8 cellular contexts compared by ENCODE assay signal in genomic region chr1:32215629-32216505, GRCh38. TPM values are rescaled to one million over a fixed set of nuclear protein-coding genes. Genes with fewer than 3 reads are reported as not detected.
A peak's percentile ranks its signal among the peaks of the same experiment; 100 is the strongest.
DNase-seq lines count a peak whose midpoint lies in the region; ATAC-seq and TF ChIP-seq lines count a peak whose summit lies in the region.

No MANE protein-coding gene starts in this region.

- H3K4me3 Mint-ChIP-seq in nephron = peak overlapping the region in 2 of 3 experiments; percentile 7 to 14

- no peaks in the 10 kb centered on the region for H4K20me1 ChIP-seq in OCI-LY7 (ENCODE audit: insufficient read depth, low read length)

- peak; percentile 95 for TF ChIP-seq CTCF in OCI-LY7 (conservative IDR thresholded peaks at IDR 0.05; ENCODE audit: low read length)
- peak; percentile 57 to 76 (median 71) for TF ChIP-seq CTCF in nephron (IDR thresholded peaks at IDR 0.05; ENCODE audit: unreplicated experiment in 3 of 3)
- TF ChIP-seq CTCF in tibial artery (IDR thresholded peaks at IDR 0.05) = peak; percentile 55 to 63

- peaks cover 11% of the 10 kb centered on the region for H3K4me1 ChIP-seq in OCI-LY7 (ENCODE audit: insufficient read depth, low read length, poor library complexity, severe bottlenecking)
- peaks cover 0 to 12% (median 8%) of the 10 kb centered on the region in 4 donors for H3K4me1 ChIP-seq in tibial artery

- ATAC-seq in esophagus mucosa (peak; percentile 68), HG02571 (IDR thresholded peaks at IDR 0.05; ENCODE audit: unreplicated experiment) (no peak)

- peaks cover 26% of the 10 kb centered on the region for H3K36me3 Mint-ChIP-seq in nephron (ENCODE audit: low read depth)

- POLR2A ChIA-PET in OCI-LY7 (lab: Charles Lee) = interaction anchor here (0.7 to 1.8 kb wide), 8 partner anchors 10 to 179 kb away, joined by 3 to 10 read pairs (median 6); partner anchors contain the start of genes BSDC1 and IQCC

- H3K36me3 ChIP-seq in OCI-LY7 (ENCODE audit: insufficient read depth, low read length) (no peaks in the 10 kb centered on the region; the same call in 1 of the 2 replicates), tibial artery (peaks cover 30 to 71% (median 35%) of the 10 kb centered on the region in 3 donors)

- H3K27me3 ChIP-seq in tibial artery = no peaks in the 10 kb centered on the region

- no peaks in the 10 kb centered on the region for H3K9me2 ChIP-seq in OCI-LY7 (ENCODE audit: insufficient read depth, low read length)

- no peaks in the 10 kb centered on the region for H3K9me3 Mint-ChIP-seq in nephron

- H3K4me2 ChIP-seq in OCI-LY7 (ENCODE audit: low read length) = no peak overlapping the region

- no peaks in the 10 kb centered on the region for H3K79me2 ChIP-seq in OCI-LY7 (ENCODE audit: insufficient read depth, low read depth, low read length)

- CTCF ChIA-PET in OCI-LY7 (lab: Charles Lee; ENCODE audit: unreplicated experiment) = interaction anchor here (1.0 to 2.1 kb wide), 6 partner anchors 10 to 154 kb away, joined by 4 to 10 read pairs (median 7); partner anchors contain the start of genes IQCC and LCK

- peaks cover 10% of the 10 kb centered on the region for H3K4me1 Mint-ChIP-seq in nephron

- no peak overlapping the region for H2AFZ ChIP-seq in OCI-LY7 (ENCODE audit: low read length)

- BruUV-seq in OCI-LY7 (replicated peaks; lab: Mats Ljungman, UMichigan) = no TSS peak

- DNase-seq in DMS114 treated with DMSO at 0.1 percent for 48 hours (lab: John Stamatoyannopoulos, UW; ENCODE audit: unreplicated experiment) (peak; percentile 54), HUDEP-2 (lab: John Stamatoyannopoulos, UW; ENCODE audit: unreplicated experiment in 76 of 76) (peak in 51 of 76 experiments; percentile 9 to 66 (median 32)), OCI-LY7 (ENCODE audit: low spot score) (peak; percentile 81), tibial artery (peak in 1 of 2 donors; percentile 40)
- DNase-seq in activated T-cell treated with anti-CD3 and anti-CD28 coated beads, Interleukin-2, amount 50 U/mL, for 1 hour = peak; percentile 67

- H3K4me3 ChIP-seq in OCI-LY7 (ENCODE audit: low read depth, low read length, poor library complexity, severe bottlenecking) (no peak overlapping the region), tibial artery (no peak overlapping the region)

- intact Hi-C loops in OCI-LY7 (cut with micrococcal nuclease; ENCODE audit: unreplicated experiment) = loop anchor here (1.0 to 2.0 kb wide), 5 partner anchors 33 to 198 kb away; no protein-coding TSS in a partner anchor
- intact Hi-C loops in tibial artery (cut with DNase I; ENCODE audit: low total_unique reads) = no loop called here

- peak overlapping the region; percentile 45 to 68 (median 54) for H3K27ac Mint-ChIP-seq in nephron

- H3K27me3 Mint-ChIP-seq in nephron (ENCODE audit: low read depth) = no peaks in the 10 kb centered on the region

- H3K27ac ChIP-seq in OCI-LY7 (ENCODE audit: low read depth, low read length, poor library complexity, severe bottlenecking) (no peak overlapping the region), tibial artery (no peak overlapping the region)

- no peaks in the 10 kb centered on the region for H3K9me3 ChIP-seq in OCI-LY7 (ENCODE audit: low read length)
- H3K9me3 ChIP-seq in tibial artery = no peaks in the 10 kb centered on the region

RNA-seq across cellular contexts. Expression of gene TMEM234, which starts 6.3 kb away (rescaled TPM):
- total RNA-seq in OCI-LY7 (2014; rRNA removed; shearing (Covaris generic)) = 14.9 and 17.1 TPM in 2 replicates
- 17.5 and 24.5 TPM in 2 replicates for total RNA-seq in OCI-LY7 (2022)
- 11.0 TPM for total RNA-seq in esophagus mucosa

RNA-seq across cellular contexts. Expression of gene EIF3I, which starts 6.3 kb away (rescaled TPM):
- 144 and 182 TPM in 2 replicates for total RNA-seq in OCI-LY7 (2014; rRNA removed; shearing (Covaris generic))
- total RNA-seq in OCI-LY7 (2022) = 193 and 207 TPM in 2 replicates
- 175 TPM for total RNA-seq in esophagus mucosa

RNA-seq across cellular contexts. Expression of gene DCDC2B, which starts 7.0 kb away (rescaled TPM):
- 0.06 and 0.15 TPM in 2 replicates for total RNA-seq in OCI-LY7 (2014; rRNA removed; shearing (Covaris generic))
- total RNA-seq in OCI-LY7 (2022) (0.26 and 0.29 TPM in 2 replicates), esophagus mucosa (not detected)

RNA-seq across cellular contexts. Expression of gene IQCC, which starts 10.4 kb away (rescaled TPM):
- 12.1 and 14.5 TPM in 2 replicates for total RNA-seq in OCI-LY7 (2014; rRNA removed; shearing (Covaris generic))
- total RNA-seq in OCI-LY7 (2022) (8.0 and 8.4 TPM in 2 replicates), esophagus mucosa (1.3 TPM)

RNA-seq across cellular contexts. Expression of gene CCDC28B, which starts 15.5 kb away (rescaled TPM):
- 28.3 and 32.8 TPM in 2 replicates for total RNA-seq in OCI-LY7 (2014; rRNA removed; shearing (Covaris generic))
- total RNA-seq in OCI-LY7 (2022) = 53.4 and 54.4 TPM in 2 replicates
- 1.1 TPM for total RNA-seq in esophagus mucosa
